In genomic region chr2:203453858-203454451, GRCh38 we compare ENCODE assay signal across 9 cellular contexts.
DNase-seq lines count a peak whose midpoint lies in the region; ATAC-seq and TF ChIP-seq lines count a peak whose summit lies in the region.
"Had no signal": no experiment of that assay in that cellular context is flagged by ENCODE, and none has a peak within 500 bp of the region (broad histone marks: within the 10 kb centered on the region; RNA-seq: fewer than 3 reads in every experiment).

No MANE protein-coding gene starts in this region.

- H3K27me3 ChIP-seq in breast epithelium (no peaks in the 10 kb centered on the region), kidney epithelial cell (ENCODE audit: control insufficient read depth, insufficient read depth, low read length) (no peaks in the 10 kb centered on the region), thoracic aorta (replicated peaks; ENCODE audit: insufficient read depth) (no peaks in the 10 kb centered on the region)

- H3K36me3 ChIP-seq in breast epithelium (peaks cover 4% of the 10 kb centered on the region), kidney epithelial cell (ENCODE audit: control insufficient read depth, insufficient read depth, low read length) (no peaks in the 10 kb centered on the region), thoracic aorta (peaks cover 17% of the 10 kb centered on the region)

- H3K4me3 ChIP-seq in breast epithelium (no peak overlapping the region), kidney epithelial cell (ENCODE audit: low read depth, low read length) (no peak overlapping the region), thoracic aorta (no peak overlapping the region)

- peak in 2 of 3 donors; percentile 58 to 65 for TF ChIP-seq CTCF in breast epithelium (IDR thresholded peaks at IDR 0.05)
- peak; percentile 70 for TF ChIP-seq CTCF in kidney epithelial cell (IDR thresholded peaks at IDR 0.05; ENCODE audit: insufficient read depth, low read length, poor library complexity, severe bottlenecking)
- peak; percentile 72 for TF ChIP-seq CTCF in thoracic aorta (IDR thresholded peaks at IDR 0.05)

- no peak for TF ChIP-seq POLR2A in breast epithelium (IDR thresholded peaks at IDR 0.05)

- DNase-seq in stimulated activated CD4-positive, alpha-beta T cell treated with anti-CD3 and anti-CD28 coated beads, Interleukin-15, amount 100 ng/mL, for 24 hours, result peak; percentile 21
- no peak for DNase-seq in stimulated activated CD4-positive, alpha-beta T cell treated with anti-CD3 and anti-CD28 coated beads, Interleukin-12 subunit alpha, Interleukin-12 subunit beta, amount 100 ng/mL, for 4 hours
- DNase-seq in HPDE6-E6E7 (ENCODE audit: extremely low spot score) (peak; percentile 26), OCI-M1 (lab: John Stamatoyannopoulos, UW) (peak; percentile 79), breast epithelium (ENCODE audit: low spot score in 2 of 2) (no peak), kidney epithelial cell (ENCODE audit: low read depth) (no peak), thoracic aorta (ENCODE audit: low spot score) (no peak), cortex of kidney (lab: John Stamatoyannopoulos, UW) (no peak)

- no peaks in the 10 kb centered on the region for H3K4me1 ChIP-seq in breast epithelium
- H3K4me1 ChIP-seq in thoracic aorta (ENCODE audit: control insufficient read depth in 1 of 2, low read depth in 2 of 2), result peaks cover 0 to 6% of the 10 kb centered on the region in 2 donors

- ATAC-seq in thoracic aorta (ENCODE audit: insufficient number of reproducible peaks, low FRiP score, low read depth), result no peak

- H3K9me3 ChIP-seq in breast epithelium, result no peaks in the 10 kb centered on the region
- H3K9me3 ChIP-seq in thoracic aorta, result no peaks in the 10 kb centered on the region

- intact Hi-C loops in breast epithelium (cut with DNase I; ENCODE audit: low total_unique reads), result loop anchor here (10.0 kb wide), 1 partner anchor 219 kb away; the partner anchor contains the start of gene CYP20A1

- H3K27ac ChIP-seq in breast epithelium, result no peak overlapping the region
- no peak overlapping the region for H3K27ac ChIP-seq in thoracic aorta
- H3K27ac ChIP-seq: epithelial cell of prostate had no signal

Comparison
In these comparisons a context has a peak if more than half of its experiments do, and no peak if none do; other contexts are left out.
1. DNase-seq: peak in stimulated activated CD4-positive, alpha-beta T cell treated with anti-CD3 and anti-CD28 coated beads, Interleukin-15, amount 100 ng/mL, for 24 hours (single experiment), HPDE6-E6E7 (single experiment) and OCI-M1 (single experiment); none in stimulated activated CD4-positive, alpha-beta T cell treated with anti-CD3 and anti-CD28 coated beads, Interleukin-12 subunit alpha, Interleukin-12 subunit beta, amount 100 ng/mL, for 4 hours (single experiment), breast epithelium (0 of 2), kidney epithelial cell (single experiment), thoracic aorta (single experiment) and cortex of kidney (single experiment).
2. Peak in every context shown above with its lines, with median percentiles within 50 percentile points of each other: CTCF ChIP-seq.